Comparison of ENCODE assay signal across 21 cellular contexts in genomic region chr12:99975321-99975720, GRCh38. TPM values are rescaled to one million over a fixed set of nuclear protein-coding genes. Genes with fewer than 3 reads are reported as not detected.
"Had no signal": no experiment of that assay in that cellular context is flagged by ENCODE, and none has a peak within 500 bp of the region (broad histone marks: within the 10 kb centered on the region; RNA-seq: fewer than 3 reads in every experiment).

No MANE protein-coding gene starts in this region.

- H3K9me3 ChIP-seq: SJSA1 had no signal

- H3K4me3 ChIP-seq: SJSA1, SK-N-MC had no signal

- FAIRE-seq: RCC 7860 had no signal

- H3K27ac ChIP-seq: HL-60, SJSA1, SK-N-MC had no signal

- DNase-seq: IMR-90, KG1, MM.1S, NCI-H1092 treated with DMSO at 0.1 percent for 48 hours, NCI-H1436, NCI-H187, NCI-H2029, NCI-H2081 treated with DMSO at 0.1 percent for 48 hours, NCI-H2171, NCI-H226, NCI-H446, NCI-H510A, NCI-H524 treated with DMSO at 0.1 percent for 48 hours, NCI-H748 treated with DMSO at 0.1 percent for 48 hours, Right ventricle myocardium superior, RPMI8226, SIG-M5 had no signal

- H3K4me1 ChIP-seq: SJSA1 had no signal

- H3K36me3 ChIP-seq: SJSA1 had no signal

RNA-seq across cellular contexts. Expression of gene ANKS1B, which starts 9.4 kb away (rescaled TPM):
- total RNA-seq: SJSA1 had no signal
